Comparison of ENCODE assay signal across 13 cellular contexts in the genomic region with DNA sequence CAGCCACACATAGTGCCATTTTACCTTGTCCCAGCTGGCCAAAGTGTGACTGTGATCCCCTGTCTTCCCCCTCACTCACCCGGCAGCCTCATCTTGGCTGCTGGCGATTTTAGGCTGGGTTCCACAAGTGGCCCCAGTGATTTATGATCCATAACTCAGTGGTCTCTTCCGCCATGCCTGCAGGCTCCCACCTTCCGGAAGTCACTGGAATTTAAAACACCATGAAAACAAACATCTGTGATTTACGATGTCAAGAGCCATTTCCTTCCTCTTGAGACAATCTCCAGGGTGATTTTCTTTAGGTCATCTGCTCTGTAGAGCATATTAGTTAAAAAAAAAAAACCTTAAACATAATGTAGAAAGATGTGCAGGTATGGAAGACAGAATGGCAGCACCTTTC.
DNase-seq lines count a peak whose midpoint lies in the region; ATAC-seq and TF ChIP-seq lines count a peak whose summit lies in the region.
"Had no signal": no experiment of that assay in that cellular context is flagged by ENCODE, and none has a peak within 500 bp of the region (broad histone marks: within the 10 kb centered on the region; RNA-seq: fewer than 3 reads in every experiment).

No MANE protein-coding gene starts in this region.

- POLR2A ChIA-PET in SK-N-SH (lab: Yijun Ruan, JAX) = no interaction called here

- H3K79me2 ChIP-seq in SK-N-SH (ENCODE audit: insufficient read depth) = no peaks in the 10 kb centered on the region

- H3K27ac Mint-ChIP-seq in stimulated activated memory B cell treated with anti-CD40 and anti-IgM and Interleukin-4, amounts not matched to agents 10 μg/mL and 1 μg/mL and 100 μg/mL, for 72 hours = no peak overlapping the region

- H3K9me3 ChIP-seq in SK-N-SH = no peaks in the 10 kb centered on the region
- H3K9me3 ChIP-seq in tibial artery = no peaks in the 10 kb centered on the region
- no peaks in the 10 kb centered on the region for H3K9me3 ChIP-seq in SJCRH30 (replicated peaks)
- H3K9me3 ChIP-seq: tibial nerve had no signal

- 72% methylated on average over 4 of the region's 5 CpGs for WGBS in SK-N-SH (ENCODE audit: low lambda C conversion rate)

- peaks cover 40% of the 10 kb centered on the region for H3F3A ChIP-seq in SK-N-SH (replicated peaks; ENCODE audit: insufficient read depth)

- TF ChIP-seq CTCF in SK-N-SH (IDR thresholded peaks at IDR 0.05) (no peak), tibial artery (IDR thresholded peaks at IDR 0.05) (no peak)

- no peak overlapping the region for H3K9ac ChIP-seq in SK-N-SH

- intact Hi-C loops in tibial artery (cut with DNase I; ENCODE audit: low total_unique reads) = no loop called here

- H3K27me3 ChIP-seq in SK-N-SH (ENCODE audit: insufficient read depth) = no peaks in the 10 kb centered on the region
- H3K27me3 ChIP-seq in tibial artery = no peaks in the 10 kb centered on the region
- H3K27me3 ChIP-seq in SJCRH30 = no peaks in the 10 kb centered on the region; the same call in 1 of the 2 replicates
- H3K27me3 ChIP-seq: tibial nerve had no signal

- no peaks in the 10 kb centered on the region for H4K20me1 ChIP-seq in SK-N-SH (ENCODE audit: insufficient read depth)

- H3K4me1 ChIP-seq in SK-N-SH (ENCODE audit: control insufficient read depth in 1 of 2, insufficient read depth in 2 of 2, low read depth in 1 of 2, low read length in 1 of 2) = peaks cover 19 to 38% of the 10 kb centered on the region in 2 experiments
- H3K4me1 ChIP-seq in tibial artery = peaks cover 0 to 96% (median 55%) of the 10 kb centered on the region in 4 donors
- H3K4me1 ChIP-seq in SJCRH30 = peaks cover 8% of the 10 kb centered on the region

- DNase-seq in SK-N-SH = no peak
- peak; percentile 63 for DNase-seq in RPMI7951 (ENCODE audit: low read depth)
- peak; percentile 87 for DNase-seq in left kidney (ENCODE audit: low read depth, low spot score)
- no peak for DNase-seq in tibial artery
- no peak for DNase-seq in SJCRH30
- DNase-seq in NCI-H2029 (lab: John Stamatoyannopoulos, UW) = no peak
- DNase-seq: NCI-H446 treated with DMSO at 0.1 percent for 48 hours; stimulated activated CD4-positive, alpha-beta T cell treated with anti-CD3 and anti-CD28 coated beads, Interleukin-12 subunit alpha, Interleukin-12 subunit beta, amount 100 ng/mL, for 4 hours had no signal

- no peaks in the 10 kb centered on the region for H3K36me3 Mint-ChIP-seq in stimulated activated memory B cell treated with anti-CD40 and anti-IgM and Interleukin-4, amounts not matched to agents 10 μg/mL and 1 μg/mL and 100 μg/mL, for 72 hours

- no peaks in the 10 kb centered on the region for H3K9me3 Mint-ChIP-seq in stimulated activated memory B cell treated with anti-CD40 and anti-IgM and Interleukin-4, amounts not matched to agents 10 μg/mL and 1 μg/mL and 100 μg/mL, for 72 hours

- peaks cover 15% of the 10 kb centered on the region for H3K4me1 Mint-ChIP-seq in stimulated activated memory B cell treated with anti-CD40 and anti-IgM and Interleukin-4, amounts not matched to agents 10 μg/mL and 1 μg/mL and 100 μg/mL, for 72 hours

- ATAC-seq in SK-N-SH treated with all-trans-retinoic acid at 6 μM for 48 hours = no peak
- no peak for ATAC-seq in stimulated activated memory B cell treated with anti-CD40 and anti-IgM and Interleukin-4, amounts not matched to agents 10 μg/mL and 1 μg/mL and 100 μg/mL, for 72 hours

- H3K27ac ChIP-seq in SK-N-SH (ENCODE audit: low read depth in 2 of 2, low read length in 1 of 2) (peak overlapping the region; percentile 83 to 98), tibial artery (peak overlapping the region; percentile 88 to 90), SJCRH30 (no peak overlapping the region)
- H3K27ac ChIP-seq: RWPE1 had no signal

- peaks cover 38% of the 10 kb centered on the region for H3K27me3 Mint-ChIP-seq in stimulated activated memory B cell treated with anti-CD40 and anti-IgM and Interleukin-4, amounts not matched to agents 10 μg/mL and 1 μg/mL and 100 μg/mL, for 72 hours

- H3K9me2 ChIP-seq in SK-N-SH = no peaks in the 10 kb centered on the region

- no peaks in the 10 kb centered on the region for H3K36me3 ChIP-seq in SK-N-SH (replicated peaks in 1 of 2; ENCODE audit: control insufficient read depth in 1 of 2, insufficient read depth in 2 of 2, low read length in 1 of 2)
- H3K36me3 ChIP-seq in tibial artery = no peaks in the 10 kb centered on the region
- no peaks in the 10 kb centered on the region for H3K36me3 ChIP-seq in SJCRH30
- H3K36me3 ChIP-seq: tibial nerve had no signal

- H3K4me3 Mint-ChIP-seq in stimulated activated memory B cell treated with anti-CD40 and anti-IgM and Interleukin-4, amounts not matched to agents 10 μg/mL and 1 μg/mL and 100 μg/mL, for 72 hours = no peak overlapping the region
- H3K4me3 Mint-ChIP-seq: neural crest cell had no signal

- H3K4me2 ChIP-seq in SK-N-SH = 0 out of 2 replicates have a peak overlapping the region, but pooled peaks have one; percentile 74

- CTCF ChIA-PET in SK-N-SH (lab: Yijun Ruan, JAX) = interaction anchor here (0.9 to 1.1 kb wide), 2 partner anchors 248 to 278 kb away, joined by 3 read pairs; no protein-coding TSS in a partner anchor

- no peak overlapping the region; the same call in 1 of the 2 replicates for H2AFZ ChIP-seq in SK-N-SH (ENCODE audit: low read depth)

- TF ChIP-seq EP300 in SK-N-SH (IDR thresholded peaks at IDR 0.05; ENCODE audit: borderline replicate concordance in 1 of 2, low read depth in 1 of 2, low read length in 1 of 2) = no peak

- TF ChIP-seq RAD21 in SK-N-SH (IDR thresholded peaks at IDR 0.05; ENCODE audit: low read length) = no peak

- H3K4me3 ChIP-seq in SK-N-SH (ENCODE audit: low read depth in 2 of 2, low read length in 1 of 2) = no peak overlapping the region
- H3K4me3 ChIP-seq in tibial artery = no peak overlapping the region
- H3K4me3 ChIP-seq in SJCRH30 = no peak overlapping the region
- H3K4me3 ChIP-seq: tibial nerve had no signal

TF ChIP-seq in SK-N-SH, 30 proteins besides CTCF, POLR2A, EP300 and RAD21:
- TF ChIP-seq RXRA (IDR thresholded peaks at IDR 0.05; ENCODE audit: borderline replicate concordance, low read depth) (no peak), CHD2 (IDR thresholded peaks at IDR 0.05; ENCODE audit: low read length, partially characterized antibody) (no peak), RFX5 (IDR thresholded peaks at IDR 0.05; ENCODE audit: low read length) (no peak), GATA2 (CRISPR knock-in tag; IDR thresholded peaks at IDR 0.05) (no peak), JUND (IDR thresholded peaks at IDR 0.05) (no peak), EZH2phosphoT487 (IDR thresholded peaks at IDR 0.05; ENCODE audit: borderline replicate concordance, low read depth) (no peak)
- TF ChIP-seq, protein P1, sequence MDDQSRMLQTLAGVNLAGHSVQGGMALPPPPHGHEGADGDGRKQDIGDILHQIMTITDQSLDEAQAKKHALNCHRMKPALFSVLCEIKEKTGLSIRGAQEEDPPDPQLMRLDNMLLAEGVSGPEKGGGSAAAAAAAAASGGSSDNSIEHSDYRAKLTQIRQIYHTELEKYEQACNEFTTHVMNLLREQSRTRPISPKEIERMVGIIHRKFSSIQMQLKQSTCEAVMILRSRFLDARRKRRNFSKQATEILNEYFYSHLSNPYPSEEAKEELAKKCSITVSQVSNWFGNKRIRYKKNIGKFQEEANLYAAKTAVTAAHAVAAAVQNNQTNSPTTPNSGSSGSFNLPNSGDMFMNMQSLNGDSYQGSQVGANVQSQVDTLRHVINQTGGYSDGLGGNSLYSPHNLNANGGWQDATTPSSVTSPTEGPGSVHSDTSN (IDR thresholded peaks at IDR 0.05) = no peak
- TF ChIP-seq, protein P2, sequence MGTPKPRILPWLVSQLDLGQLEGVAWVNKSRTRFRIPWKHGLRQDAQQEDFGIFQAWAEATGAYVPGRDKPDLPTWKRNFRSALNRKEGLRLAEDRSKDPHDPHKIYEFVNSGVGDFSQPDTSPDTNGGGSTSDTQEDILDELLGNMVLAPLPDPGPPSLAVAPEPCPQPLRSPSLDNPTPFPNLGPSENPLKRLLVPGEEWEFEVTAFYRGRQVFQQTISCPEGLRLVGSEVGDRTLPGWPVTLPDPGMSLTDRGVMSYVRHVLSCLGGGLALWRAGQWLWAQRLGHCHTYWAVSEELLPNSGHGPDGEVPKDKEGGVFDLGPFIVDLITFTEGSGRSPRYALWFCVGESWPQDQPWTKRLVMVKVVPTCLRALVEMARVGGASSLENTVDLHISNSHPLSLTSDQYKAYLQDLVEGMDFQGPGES (IDR thresholded peaks at IDR 0.05; ENCODE audit: low read depth, low read length) = no peak

TF ChIP-seq in SK-N-SH treated with all-trans-retinoic acid at 6 μM for 48 hours, 23 proteins besides CTCF, POLR2A, EP300 and RAD21:
- TF ChIP-seq PPARA (CRISPR knock-in tag; IDR thresholded peaks at IDR 0.05; ENCODE audit: borderline replicate concordance) (no peak), ISL1 (CRISPR knock-in tag; IDR thresholded peaks at IDR 0.05) (no peak), ZNF8 (CRISPR knock-in tag; IDR thresholded peaks at IDR 0.05) (no peak), ZC3H10 (CRISPR knock-in tag; IDR thresholded peaks at IDR 0.05) (no peak), TOX (CRISPR knock-in tag; IDR thresholded peaks at IDR 0.05; ENCODE audit: borderline replicate concordance) (no peak), SNAI2 (CRISPR knock-in tag; IDR thresholded peaks at IDR 0.05) (no peak), ZNF565 (CRISPR knock-in tag; conservative IDR thresholded peaks at IDR 0.05; ENCODE audit: low read depth) (no peak), GLIS3 (CRISPR knock-in tag; IDR thresholded peaks at IDR 0.05) (no peak), OSR1 (CRISPR knock-in tag; IDR thresholded peaks at IDR 0.05) (no peak), ESRRG (CRISPR knock-in tag; IDR thresholded peaks at IDR 0.05) (no peak), BACH2 (CRISPR knock-in tag; IDR thresholded peaks at IDR 0.05; ENCODE audit: borderline replicate concordance) (no peak), ZFP30 (CRISPR knock-in tag; IDR thresholded peaks at IDR 0.05) (no peak)
- TF ChIP-seq, protein P3, sequence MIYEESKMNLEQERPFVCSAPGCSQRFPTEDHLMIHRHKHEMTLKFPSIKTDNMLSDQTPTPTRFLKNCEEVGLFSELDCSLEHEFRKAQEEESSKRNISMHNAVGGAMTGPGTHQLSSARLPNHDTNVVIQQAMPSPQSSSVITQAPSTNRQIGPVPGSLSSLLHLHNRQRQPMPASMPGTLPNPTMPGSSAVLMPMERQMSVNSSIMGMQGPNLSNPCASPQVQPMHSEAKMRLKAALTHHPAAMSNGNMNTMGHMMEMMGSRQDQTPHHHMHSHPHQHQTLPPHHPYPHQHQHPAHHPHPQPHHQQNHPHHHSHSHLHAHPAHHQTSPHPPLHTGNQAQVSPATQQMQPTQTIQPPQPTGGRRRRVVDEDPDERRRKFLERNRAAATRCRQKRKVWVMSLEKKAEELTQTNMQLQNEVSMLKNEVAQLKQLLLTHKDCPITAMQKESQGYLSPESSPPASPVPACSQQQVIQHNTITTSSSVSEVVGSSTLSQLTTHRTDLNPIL (CRISPR knock-in tag; IDR thresholded peaks at IDR 0.05; ENCODE audit: low read depth) = no peak

Comparison
In these comparisons a context has a peak if more than half of its experiments do, and no peak if none do; other contexts are left out.
1. DNase-seq: peak in RPMI7951 (single experiment) and left kidney (single experiment); none in SK-N-SH (single experiment), tibial artery (0 of 2), SJCRH30 (0 of 2) and NCI-H2029 (single experiment).